In genomic region chr1:151398691-151399065, GRCh38 we compare ENCODE assay signal across 8 cellular contexts. TPM values are rescaled to one million over a fixed set of nuclear protein-coding genes. Genes with fewer than 3 reads are reported as not detected.
DNase-seq lines count a peak whose midpoint lies in the region; ATAC-seq and TF ChIP-seq lines count a peak whose summit lies in the region.

No MANE protein-coding gene starts in this region.

- 80 to 84% (median 82%) methylated on average over 14 of the region's 14 CpGs for whole genome bisulfite sequencing in adrenal gland, 4 donors

- H3K36me3 ChIP-seq in BE2C (peaks cover 38% of the 10 kb centered on the region), KOPT-K1 (ENCODE audit: insufficient read depth, low read length) (peaks cover 34% of the 10 kb centered on the region), adrenal gland (replicated peaks in 1 of 2) (peaks cover 0 to 32% of the 10 kb centered on the region in 2 donors)

- H3K27me3 ChIP-seq in BE2C (no peaks in the 10 kb centered on the region), adrenal gland (no peaks in the 10 kb centered on the region)

- DNase-seq in BE2C (no peak), adrenal gland (peak in 1 of 7 donors; percentile 39), Ammon's horn (ENCODE audit: low spot score) (no peak), HPDE6-E6E7 (ENCODE audit: extremely low spot score) (no peak), RPMI8226 (no peak)
- peak in 1 of 10 donors; percentile 27 for DNase-seq in naive thymus-derived CD8-positive, alpha-beta T cell

- intact Hi-C loops in adrenal gland (cut with DNase I): loop anchor here in 1 of 2 donors (10.0 kb wide), 1 partner anchor 94 kb away; no protein-coding TSS in a partner anchor

- H3K27me3 Mint-ChIP-seq in naive thymus-derived CD8-positive, alpha-beta T cell: no peaks in the 10 kb centered on the region

- H3K4me1 ChIP-seq in BE2C (no peaks in the 10 kb centered on the region), adrenal gland (replicated peaks in 1 of 2) (peaks cover 10 to 15% of the 10 kb centered on the region in 2 donors)

- H3K9me3 ChIP-seq in BE2C (no peaks in the 10 kb centered on the region), KOPT-K1 (ENCODE audit: insufficient read depth, low read length, poor library complexity, severe bottlenecking) (no peaks in the 10 kb centered on the region), adrenal gland (replicated peaks in 1 of 3) (no peaks in the 10 kb centered on the region)

- H3K9me3 Mint-ChIP-seq in naive thymus-derived CD8-positive, alpha-beta T cell: no peaks in the 10 kb centered on the region

- H3K4me3 ChIP-seq in BE2C (ENCODE audit: low read depth, low read length): peak overlapping the region; percentile 99
- H3K4me3 ChIP-seq in adrenal gland: peak overlapping the region in 2 of 4 donors; percentile 69 to 82

- POLR2A ChIA-PET in naive thymus-derived CD8-positive, alpha-beta T cell (lab: Charles Lee): interaction anchor here (1.0 to 3.3 kb wide), 10 partner anchors 13 to 209 kb away, joined by 3 to 12 read pairs (median 6); partner anchors contain the start of genes CGN, PI4KB, PSMD4 and RFX5

- H3K4me3 Mint-ChIP-seq in naive thymus-derived CD8-positive, alpha-beta T cell: peak overlapping the region; percentile 87 to 99 (median 94)

- TF ChIP-seq POLR2A in adrenal gland (IDR thresholded peaks at IDR 0.05): no peak

- H3K27ac ChIP-seq in KOPT-K1 (ENCODE audit: low read depth, low read length, poor library complexity, severe bottlenecking): peak overlapping the region; percentile 73
- H3K27ac ChIP-seq in adrenal gland: peak overlapping the region in 3 of 5 donors; percentile 91 to 93 (median 92)

- TF ChIP-seq CTCF in BE2C (IDR thresholded peaks at IDR 0.05; ENCODE audit: low read depth, low read length) (no peak), adrenal gland (IDR thresholded peaks at IDR 0.05) (no peak)

- H3K4me1 Mint-ChIP-seq in naive thymus-derived CD8-positive, alpha-beta T cell: peaks cover 15 to 27% (median 25%) of the 10 kb centered on the region in 4 donors

- H3K27ac Mint-ChIP-seq in naive thymus-derived CD8-positive, alpha-beta T cell: peak overlapping the region; percentile 92 to 100 (median 98)

- peaks cover 0 to 35% (median 7%) of the 10 kb centered on the region in 3 donors for H3K36me3 Mint-ChIP-seq in naive thymus-derived CD8-positive, alpha-beta T cell

- no peak for ATAC-seq in naive thymus-derived CD8-positive, alpha-beta T cell
- no peak for ATAC-seq in HG03039 (IDR thresholded peaks at IDR 0.05; ENCODE audit: unreplicated experiment)

RNA-seq across cellular contexts. Expression of gene PSMB4, which starts 0.7 kb away (rescaled TPM):
- polyA plus RNA-seq in BE2C (2012; ENCODE audit: insufficient read depth, insufficient read length, low read depth): 310 TPM
- total RNA-seq in adrenal gland: 100 to 1,000 TPM; 204 to 442 (median 293) TPM
- polyA plus RNA-seq in adrenal gland: 100 to 1,000 TPM; 364 to 544 (median 406) TPM
- total RNA-seq in naive thymus-derived CD8-positive, alpha-beta T cell: 100 to 1,000 TPM; 224 to 230 TPM
- 10 to 100 TPM; 47.4 to 57.5 (median 57.3) TPM for polyA plus RNA-seq in naive thymus-derived CD8-positive, alpha-beta T cell

RNA-seq across cellular contexts. Expression of gene SELENBP1, which starts 26.2 kb away (rescaled TPM):
- polyA plus RNA-seq in BE2C (2012; ENCODE audit: insufficient read depth, insufficient read length, low read depth): 34.5 TPM
- total RNA-seq in adrenal gland: 10 to 100 TPM; 18.8 to 41.6 (median 35.0) TPM
- 10 to 100 TPM; 11.0 to 61.8 (median 32.3) TPM for polyA plus RNA-seq in adrenal gland
- total RNA-seq in naive thymus-derived CD8-positive, alpha-beta T cell: not detected
- not detected for polyA plus RNA-seq in naive thymus-derived CD8-positive, alpha-beta T cell

RNA-seq across cellular contexts. Expression of gene RFX5, which starts 51.6 kb away (rescaled TPM):
- 21.9 TPM for polyA plus RNA-seq in BE2C (2012; ENCODE audit: insufficient read depth, insufficient read length, low read depth)
- total RNA-seq in adrenal gland: 10 to 100 TPM; 37.2 to 82.5 (median 61.6) TPM
- 10 to 100 TPM; 22.6 to 38.0 (median 37.9) TPM for polyA plus RNA-seq in adrenal gland
- total RNA-seq in naive thymus-derived CD8-positive, alpha-beta T cell: 10 to 100 TPM; 64.5 to 68.3 TPM
- polyA plus RNA-seq in naive thymus-derived CD8-positive, alpha-beta T cell: 10 to 100 TPM; 22.8 to 38.8 (median 23.9) TPM

Comparison
In these comparisons a context has a peak if more than half of its experiments do, and no peak if none do; other contexts are left out.
1. RNA of gene SELENBP1, which starts 26.2 kb away (total RNA-seq): 18.8 to 41.6 TPM in adrenal gland; not detected in naive thymus-derived CD8-positive, alpha-beta T cell; every median in the first group is over 10 times any median in the second.